20 cellular contexts compared by ENCODE assay signal in the genomic region with DNA sequence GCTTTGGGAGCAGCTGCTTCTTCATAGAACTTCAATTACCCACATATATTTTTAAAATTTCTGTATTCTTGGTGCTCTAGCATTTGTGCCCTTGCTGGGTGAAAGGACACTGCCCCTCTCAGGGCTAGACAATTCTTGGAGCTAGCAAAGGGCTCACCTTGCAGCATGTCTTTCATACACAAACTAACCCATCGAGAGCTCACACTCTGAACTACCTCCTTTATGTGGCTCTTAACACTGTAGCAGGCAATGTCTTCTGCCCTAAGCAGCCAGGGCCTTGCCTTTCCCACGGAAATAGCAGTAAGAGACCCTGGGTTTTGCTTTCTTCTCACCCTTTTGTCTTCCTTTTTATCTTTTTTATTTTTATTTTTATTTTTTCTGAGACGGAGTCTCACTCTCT.
"Had no signal": no experiment of that assay in that cellular context is flagged by ENCODE, and none has a peak within 500 bp of the region (broad histone marks: within the 10 kb centered on the region; RNA-seq: fewer than 3 reads in every experiment).

No MANE protein-coding gene starts in this region.

- ATAC-seq: foreskin keratinocyte; gastroesophageal sphincter; heart left ventricle; left cardiac atrium; left lung; left ventricle myocardium superior; lower lobe of right lung; mucosa of descending colon; naive thymus-derived CD8-positive, alpha-beta T cell had no signal

- H3K4me2 ChIP-seq: hepatocyte had no signal

- H3K36me3 Mint-ChIP-seq: mesothelial cell of epicardium; naive B cell; naive thymus-derived CD8-positive, alpha-beta T cell had no signal

- H3K79me2 ChIP-seq: hepatocyte had no signal

- H3K4me3 ChIP-seq: coronary artery, dorsolateral prefrontal cortex, esophagus muscularis mucosa, gastroesophageal sphincter, heart left ventricle, hepatocyte, left lung, lower lobe of right lung, mucosa of descending colon had no signal

- H3K27ac Mint-ChIP-seq: mesothelial cell of epicardium; naive B cell; naive thymus-derived CD8-positive, alpha-beta T cell had no signal

- H3K36me3 ChIP-seq: esophagus muscularis mucosa, gastroesophageal sphincter, heart left ventricle, left lung, lower lobe of right lung had no signal

- H3K4me1 ChIP-seq: esophagus muscularis mucosa, foreskin keratinocyte, gastroesophageal sphincter, heart left ventricle, left lung, lower lobe of right lung had no signal

- H3K27ac ChIP-seq: coronary artery, dorsolateral prefrontal cortex, esophagus muscularis mucosa, foreskin keratinocyte, gastroesophageal sphincter, heart left ventricle, hepatocyte, left lung, lower lobe of right lung had no signal

- H3K27me3 ChIP-seq: esophagus muscularis mucosa, foreskin keratinocyte, gastroesophageal sphincter, hepatocyte, left lung had no signal

- DNase-seq: dermis blood vessel endothelial cell; dorsolateral prefrontal cortex; effector CD4-positive, alpha-beta T cell; effector memory CD4-positive, alpha-beta T cell; foreskin keratinocyte; heart left ventricle; hypothalamus; left cardiac atrium; left lung; left ventricle myocardium superior; lower lobe of right lung; mesenchymal stem cell; mucosa of descending colon; naive B cell; naive thymus-derived CD8-positive, alpha-beta T cell had no signal

- H3K4me1 Mint-ChIP-seq: mesothelial cell of epicardium; naive B cell; naive thymus-derived CD8-positive, alpha-beta T cell had no signal

- H3K9me3 Mint-ChIP-seq: mesothelial cell of epicardium; naive B cell; naive thymus-derived CD8-positive, alpha-beta T cell had no signal

- H3K4me3 Mint-ChIP-seq: mesothelial cell of epicardium; naive B cell; naive thymus-derived CD8-positive, alpha-beta T cell had no signal

- H2AFZ ChIP-seq: hepatocyte had no signal
